Comparison of ENCODE assay signal across 26 cellular contexts in genomic region chr17:73496232-73496631, GRCh38.
"Had no signal": no experiment of that assay in that cellular context is flagged by ENCODE, and none has a peak within 500 bp of the region (broad histone marks: within the 10 kb centered on the region; RNA-seq: fewer than 3 reads in every experiment).

No MANE protein-coding gene starts in this region.

- H3K79me2 ChIP-seq: hepatocyte had no signal

- DNase-seq: heart right ventricle; islet precursor cell; left ventricle myocardium inferior; midbrain; mucosa of descending colon; naive thymus-derived CD4-positive, alpha-beta T cell; nephron progenitor cell; pancreas; retina; right cardiac atrium; stimulated activated CD4-positive, alpha-beta T cell treated with anti-CD3 and anti-CD28 coated beads, Interleukin-12 subunit alpha, Interleukin-12 subunit beta, amount 100 ng/mL, for 4 hours; stimulated activated CD4-positive, alpha-beta T cell treated with anti-CD3 and anti-CD28 coated beads, Interleukin-15, amount 100 ng/mL, for 24 hours; stimulated activated CD4-positive, alpha-beta T cell treated with anti-CD3 and anti-CD28 coated beads, Interleukin-2, amount 100 ng/mL, for 24 hours; stimulated activated CD4-positive, alpha-beta T cell treated with anti-CD3 and anti-CD28 coated beads, Interleukin-4, amount 100 ng/mL, for 1 hour; stimulated activated naive B cell treated with anti-CD40 and anti-IgM and Interleukin-4, amounts not matched to agents 10 μg/mL and 1 μg/mL and 100 μg/mL, for 72 hours; stimulated activated naive CD8-positive, alpha-beta T cell treated with anti-CD3 and anti-CD28 coated beads, Interleukin-15, Interleukin-2, amounts not matched to agents 100 U/mL and 50 U/mL, for 24 hours; stomach; testis; thyroid gland; transverse colon; upper lobe of left lung had no signal

- H3K27ac Mint-ChIP-seq: nephron progenitor cell; neural progenitor cell; stimulated activated naive B cell treated with anti-CD40 and anti-IgM and Interleukin-4, amounts not matched to agents 10 μg/mL and 1 μg/mL and 100 μg/mL, for 72 hours had no signal

- H2AFZ ChIP-seq: hepatocyte, neural progenitor cell had no signal

- H3K27me3 Mint-ChIP-seq: stimulated activated naive B cell treated with anti-CD40 and anti-IgM and Interleukin-4, amounts not matched to agents 10 μg/mL and 1 μg/mL and 100 μg/mL, for 72 hours had no signal

- H3K36me3 ChIP-seq: heart right ventricle, left ventricle myocardium inferior, neural progenitor cell, pancreas, prostate gland, stomach, thyroid gland, transverse colon, upper lobe of left lung had no signal

- H3K4me3 ChIP-seq: heart right ventricle, hepatocyte, left ventricle myocardium inferior, lung, mucosa of descending colon, neural progenitor cell, pancreas, prostate gland, smooth muscle cell, stomach, testis, thyroid gland, transverse colon, upper lobe of left lung had no signal

- H3K4me1 ChIP-seq: neural progenitor cell, pancreas, prostate gland, stomach, thyroid gland, transverse colon, upper lobe of left lung had no signal

- H3K27ac ChIP-seq: heart right ventricle, hepatocyte, left ventricle myocardium inferior, neural progenitor cell, pancreas, prostate gland, stomach, testis, thyroid gland, transverse colon, upper lobe of left lung had no signal

- H3K4me3 Mint-ChIP-seq: naive thymus-derived CD4-positive, alpha-beta T cell; nephron progenitor cell; neural progenitor cell; stimulated activated naive B cell treated with anti-CD40 and anti-IgM and Interleukin-4, amounts not matched to agents 10 μg/mL and 1 μg/mL and 100 μg/mL, for 72 hours had no signal

- ATAC-seq: heart right ventricle; mucosa of descending colon; naive thymus-derived CD4-positive, alpha-beta T cell; pancreas; right cardiac atrium; stimulated activated naive B cell treated with anti-CD40 and anti-IgM and Interleukin-4, amounts not matched to agents 10 μg/mL and 1 μg/mL and 100 μg/mL, for 72 hours; stimulated activated naive CD8-positive, alpha-beta T cell treated with anti-CD3 and anti-CD28 coated beads, Interleukin-15, Interleukin-2, amounts not matched to agents 100 U/mL and 50 U/mL, for 24 hours had no signal

- H3K9me3 Mint-ChIP-seq: nephron progenitor cell; neural progenitor cell; stimulated activated naive B cell treated with anti-CD40 and anti-IgM and Interleukin-4, amounts not matched to agents 10 μg/mL and 1 μg/mL and 100 μg/mL, for 72 hours had no signal

- H3K9me3 ChIP-seq: heart right ventricle, left ventricle myocardium inferior, mucosa of descending colon, pancreas, prostate gland, stomach, testis, thyroid gland, transverse colon, upper lobe of left lung had no signal

- H3K4me2 ChIP-seq: hepatocyte, neural progenitor cell, smooth muscle cell had no signal

- H3K27me3 ChIP-seq: neural progenitor cell, testis, thyroid gland, transverse colon, upper lobe of left lung had no signal
